ENCODE assay signal across 9 cellular contexts in the genomic region with DNA sequence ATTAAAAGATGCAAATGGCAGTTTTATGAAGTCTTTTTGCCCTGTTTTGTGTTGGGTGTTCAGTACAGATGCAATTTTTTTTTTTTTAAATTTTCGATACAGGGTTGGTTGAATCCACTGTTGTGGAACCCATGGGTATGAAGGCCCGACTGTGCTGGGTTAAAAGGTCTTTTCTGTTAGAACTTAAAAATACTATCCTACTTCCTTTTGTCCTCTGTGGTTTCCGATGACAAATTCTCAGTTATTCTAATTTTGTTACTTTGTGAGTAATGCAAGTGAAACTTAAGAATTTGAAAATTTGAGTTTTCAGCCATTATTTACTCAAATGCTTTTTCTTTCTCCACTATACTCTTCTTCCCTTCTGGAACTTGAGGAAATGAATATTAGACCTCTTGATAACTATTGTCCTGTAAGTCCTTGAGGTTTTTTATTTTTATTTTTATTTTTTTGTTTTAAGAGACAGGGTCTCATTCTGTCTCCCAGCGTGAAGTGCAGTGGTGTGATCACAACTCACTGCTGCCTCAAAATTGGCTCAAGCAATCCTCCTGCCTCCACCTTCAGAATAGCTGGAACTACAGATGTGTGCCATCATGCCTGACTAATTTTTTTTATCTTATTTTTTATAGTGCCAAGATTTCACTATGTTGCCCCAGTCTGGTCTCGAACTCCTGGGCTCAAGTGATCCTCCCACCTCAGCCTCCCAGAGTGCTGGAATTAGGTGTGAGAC.
DNase-seq lines count a peak whose midpoint lies in the region; ATAC-seq and TF ChIP-seq lines count a peak whose summit lies in the region.
"Had no signal": no experiment of that assay in that cellular context is flagged by ENCODE, and none has a peak within 500 bp of the region (broad histone marks: within the 10 kb centered on the region; RNA-seq: fewer than 3 reads in every experiment).

No MANE protein-coding gene starts in this region.

- DNase-seq in MM.1S, result peak; percentile 70
- no peak for DNase-seq in mucosa of descending colon
- DNase-seq in NCI-H1417 treated with DMSO at 0.1 percent for 48 hours (lab: John Stamatoyannopoulos, UW), result no peak
- DNase-seq in NCI-H1436 treated with DMSO at 0.1 percent for 48 hours (lab: John Stamatoyannopoulos, UW), result no peak
- no peak for DNase-seq in ACHN
- DNase-seq in NCI-H524 (lab: John Stamatoyannopoulos, UW), result no peak

- H3K36me3 ChIP-seq in MM.1S (replicated peaks; ENCODE audit: insufficient read depth, low read length) (no peaks in the 10 kb centered on the region), mucosa of descending colon (ENCODE audit: low read depth) (no peaks in the 10 kb centered on the region)

- H3K27me3 ChIP-seq in MM.1S (replicated peaks; ENCODE audit: insufficient read depth, low read length), result no peaks in the 10 kb centered on the region

- peak overlapping the region; percentile 78 for H3K27ac ChIP-seq in MM.1S (ENCODE audit: low read length)
- H3K27ac ChIP-seq: thoracic aorta had no signal

- no peaks in the 10 kb centered on the region for H3K9me3 ChIP-seq in MM.1S (replicated peaks; ENCODE audit: insufficient read depth, low read length)
- no peaks in the 10 kb centered on the region for H3K9me3 ChIP-seq in mucosa of descending colon
- H3K9me3 ChIP-seq: thoracic aorta had no signal

- H3K9ac ChIP-seq in MM.1S (ENCODE audit: low read length), result peak overlapping the region; percentile 39

- H3K9me2 ChIP-seq in MM.1S (replicated peaks; ENCODE audit: insufficient read depth, low read length), result no peaks in the 10 kb centered on the region

- TF ChIP-seq CTCF in MM.1S (IDR thresholded peaks at IDR 0.05; ENCODE audit: low read length), result no peak
- no peak for TF ChIP-seq CTCF in mucosa of descending colon (IDR thresholded peaks at IDR 0.05)

- no peaks in the 10 kb centered on the region for H4K20me1 ChIP-seq in MM.1S (ENCODE audit: insufficient read depth, low read length)

- H3K4me2 ChIP-seq in MM.1S (ENCODE audit: low read depth, low read length), result peak overlapping the region; percentile 90

- H3K79me2 ChIP-seq in MM.1S (ENCODE audit: low read length), result peaks cover 11% of the 10 kb centered on the region

- H2AFZ ChIP-seq in MM.1S (ENCODE audit: low read length), result 0 out of 2 replicates have a peak overlapping the region, but pooled peaks have one; percentile 18

- in situ Hi-C loops in ACHN (cut with HindIII; ENCODE audit: low pct_ligation_motif_present, low pct_unique_long_range_greater_than_20kb, low sequenced_read_pairs), result no loop called here

- H3F3A ChIP-seq in MM.1S (ENCODE audit: insufficient read depth, low read length), result peaks cover 11% of the 10 kb centered on the region

- ATAC-seq in GM18858 (IDR thresholded peaks at IDR 0.05; ENCODE audit: unreplicated experiment) (peak; percentile 50), GM21825 (IDR thresholded peaks at IDR 0.05; ENCODE audit: unreplicated experiment) (peak; percentile 57), mucosa of descending colon (peak; percentile 44)

- H3K4me3 ChIP-seq in MM.1S (ENCODE audit: low read length) (peak overlapping the region; percentile 47), mucosa of descending colon (no peak overlapping the region)
- H3K4me3 ChIP-seq: thoracic aorta had no signal

- intact Hi-C loops in mucosa of descending colon (cut with DNase I, micrococcal nuclease), result no loop called here

- peaks cover 23% of the 10 kb centered on the region for H3K4me1 ChIP-seq in MM.1S (ENCODE audit: low read length)
- H3K4me1 ChIP-seq in mucosa of descending colon (ENCODE audit: low read depth), result no peaks in the 10 kb centered on the region
